22 cellular contexts compared by ENCODE assay signal in genomic region chr9:22514866-22515265, GRCh38.
"Had no signal": no experiment of that assay in that cellular context is flagged by ENCODE, and none has a peak within 500 bp of the region (broad histone marks: within the 10 kb centered on the region; RNA-seq: fewer than 3 reads in every experiment).

No MANE protein-coding gene starts in this region.

- H3K9me3 ChIP-seq: gastrocnemius medialis, heart right ventricle, pancreas, right lobe of liver, thoracic aorta, upper lobe of left lung had no signal

- H3K27ac ChIP-seq: dorsolateral prefrontal cortex, gastrocnemius medialis, heart right ventricle, pancreas, right lobe of liver, thoracic aorta, upper lobe of left lung had no signal

- H3K4me3 ChIP-seq: dorsolateral prefrontal cortex, gastrocnemius medialis, heart right ventricle, pancreas, right lobe of liver, thoracic aorta, upper lobe of left lung had no signal

- H3K36me3 ChIP-seq: gastrocnemius medialis, heart right ventricle, pancreas, right lobe of liver, thoracic aorta, upper lobe of left lung had no signal

- H3K27me3 ChIP-seq: dorsolateral prefrontal cortex, gastrocnemius medialis, heart right ventricle, pancreas, right lobe of liver, upper lobe of left lung had no signal

- H3K4me1 ChIP-seq: gastrocnemius medialis, heart right ventricle, pancreas, right lobe of liver, upper lobe of left lung had no signal

- DNase-seq: activated CD4-positive, alpha-beta T cell treated with anti-CD3 and anti-CD28 coated beads, Interleukin-2, amount 10 ng/mL, durations not matched to agents 24 days and 14 days; activated CD4-positive, CD25-positive, alpha-beta regulatory T cell; activated CD8-positive, alpha-beta T cell treated with anti-CD3 and anti-CD28 coated beads for 36 hours; activated naive CD4-positive, alpha-beta T cell treated with Interleukin-2 at 50 U/mL for 16 hours; activated naive CD8-positive, alpha-beta T cell treated with anti-CD3 and anti-CD28 coated beads, Interleukin-2, amount 10 ng/mL, durations not matched to agents 7 days and 5 days; activated T-cell treated with anti-CD3 and anti-CD28 coated beads, Interleukin-2, amount 50 U/mL, for 1 hour; amygdala; central memory CD4-positive, alpha-beta T cell; dorsolateral prefrontal cortex; erythroblast; gastrocnemius medialis; heart right ventricle; kidney glomerular epithelial cell; mesendoderm; naive thymus-derived CD4-positive, alpha-beta T cell; pancreas; right lobe of liver; stimulated activated CD4-positive, alpha-beta T cell treated with anti-CD3 and anti-CD28 coated beads, Interleukin-4, amount 100 ng/mL, for 24 hours; T1000; upper lobe of left lung had no signal

- ATAC-seq: activated CD8-positive, alpha-beta T cell treated with anti-CD3 and anti-CD28 coated beads for 36 hours; activated T-helper 17 cell treated with anti-CD3 and anti-CD28 coated beads, Interleukin-2, amount 50 U/mL, for 72 hours; gastrocnemius medialis; heart right ventricle; naive thymus-derived CD4-positive, alpha-beta T cell; pancreas had no signal
